In the genomic region with DNA sequence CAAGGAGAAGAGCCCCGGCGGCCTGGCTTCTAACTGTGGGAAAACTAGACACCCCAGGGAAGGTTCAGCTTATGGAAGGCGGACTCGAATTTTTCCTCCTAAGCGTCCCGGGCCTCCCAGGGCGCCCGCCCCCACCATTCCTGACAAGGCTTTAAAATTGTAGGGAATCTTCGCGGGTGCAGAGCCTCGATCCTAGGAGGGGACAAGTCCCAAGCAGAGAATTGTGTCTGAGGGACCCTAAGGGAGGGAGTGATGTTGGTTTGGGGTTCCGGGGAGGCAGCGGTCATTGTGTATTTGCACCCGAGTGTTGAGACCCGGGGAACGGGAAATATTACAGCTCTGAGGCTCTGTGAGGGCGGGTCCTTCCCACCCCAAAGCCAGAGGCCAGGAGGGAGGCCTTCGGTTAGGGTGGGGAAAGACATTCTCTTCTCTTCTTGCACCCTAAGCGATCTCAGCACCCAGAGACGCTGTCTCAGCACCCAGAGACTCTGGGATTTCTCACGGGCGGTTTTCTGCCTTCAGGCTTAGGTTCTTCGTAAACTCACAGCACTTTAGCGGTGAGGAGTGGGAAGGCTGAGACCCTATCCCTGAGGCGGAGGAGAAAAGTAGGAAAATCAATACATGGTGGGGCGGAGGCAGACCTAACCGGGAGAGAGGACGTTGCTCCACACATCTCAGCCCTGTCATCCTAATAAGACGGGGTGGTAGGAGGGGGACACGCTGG, we compare ENCODE assay signal across 9 cellular contexts. TPM values are rescaled to one million over a fixed set of nuclear protein-coding genes. Genes with fewer than 3 reads are reported as not detected.
A peak's percentile ranks its signal among the peaks of the same experiment; 100 is the strongest.
DNase-seq lines count a peak whose midpoint lies in the region; ATAC-seq and TF ChIP-seq lines count a peak whose summit lies in the region.
"Had no signal": no experiment of that assay in that cellular context is flagged by ENCODE, and none has a peak within 500 bp of the region (broad histone marks: within the 10 kb centered on the region; RNA-seq: fewer than 3 reads in every experiment).

No MANE protein-coding gene starts in this region.

- H3F3A ChIP-seq in SK-N-SH (replicated peaks; ENCODE audit: insufficient read depth) (peaks cover 49% of the 10 kb centered on the region), smooth muscle cell (ENCODE audit: low read depth) (no peaks in the 10 kb centered on the region)

- ATAC-seq in SK-N-SH treated with all-trans-retinoic acid at 6 μM for 48 hours = no peak
- no peak for ATAC-seq in omental fat pad (ENCODE audit: low FRiP score)

- no peak for TF ChIP-seq EP300 in SK-N-SH (IDR thresholded peaks at IDR 0.05; ENCODE audit: borderline replicate concordance in 1 of 2, low read depth in 1 of 2, low read length in 1 of 2)

- H3K27ac Mint-ChIP-seq in activated T-cell treated with anti-CD3 and anti-CD28 coated beads, Interleukin-2, amount 50 U/mL, for 24 hours = no peak overlapping the region

- no peak for TF ChIP-seq RAD21 in SK-N-SH (IDR thresholded peaks at IDR 0.05; ENCODE audit: low read length)

- TF ChIP-seq CTCF in SK-N-SH (IDR thresholded peaks at IDR 0.05) = no peak
- no peak for TF ChIP-seq CTCF in smooth muscle cell (IDR thresholded peaks at IDR 0.05; ENCODE audit: borderline replicate concordance, insufficient read depth, poor library complexity, severe bottlenecking)
- TF ChIP-seq CTCF in omental fat pad (IDR thresholded peaks at IDR 0.05) = no peak

- H3K27ac ChIP-seq in SK-N-SH (ENCODE audit: low read depth in 2 of 2, low read length in 1 of 2) (peak overlapping the region in 1 of 2 experiments; percentile 86; a peak in 1 of 4 replicates), smooth muscle cell (ENCODE audit: low read depth) (no peak overlapping the region)

- H3K4me3 Mint-ChIP-seq in activated T-cell treated with anti-CD3 and anti-CD28 coated beads, Interleukin-2, amount 50 U/mL, for 24 hours = peak overlapping the region; percentile 10

- POLR2A ChIA-PET in SK-N-SH (lab: Yijun Ruan, JAX) = no interaction called here

- no peaks in the 10 kb centered on the region for H3K9me3 ChIP-seq in SK-N-SH
- no peaks in the 10 kb centered on the region for H3K9me3 ChIP-seq in iPS-15b (ENCODE audit: control insufficient read depth, insufficient read depth, low read length)
- no peaks in the 10 kb centered on the region for H3K9me3 ChIP-seq in smooth muscle cell (replicated peaks; ENCODE audit: low read depth)

- H3K36me3 ChIP-seq in SK-N-SH (replicated peaks in 1 of 2; ENCODE audit: control insufficient read depth in 1 of 2, insufficient read depth in 2 of 2, low read length in 1 of 2) (peaks cover 31 to 38% of the 10 kb centered on the region in 2 experiments), iPS-15b (ENCODE audit: control insufficient read depth, insufficient read depth, low read length) (no peaks in the 10 kb centered on the region), smooth muscle cell (ENCODE audit: low read depth) (no peaks in the 10 kb centered on the region)

- H3K4me3 ChIP-seq in SK-N-SH (ENCODE audit: low read depth in 2 of 2, low read length in 1 of 2) (peak overlapping the region in 1 of 2 experiments; percentile 26; a peak in 1 of 4 replicates), iPS-15b (ENCODE audit: low read depth, low read length) (peak overlapping the region; percentile 35), smooth muscle cell (peak overlapping the region; percentile 45)

- H3K79me2 ChIP-seq in SK-N-SH (ENCODE audit: insufficient read depth) (peaks cover 64% of the 10 kb centered on the region), smooth muscle cell (ENCODE audit: low read depth) (no peaks in the 10 kb centered on the region)

- no peak overlapping the region for H3K9ac ChIP-seq in SK-N-SH
- no peak overlapping the region for H3K9ac ChIP-seq in iPS-15b (ENCODE audit: low read depth, low read length)
- H3K9ac ChIP-seq in smooth muscle cell (ENCODE audit: low read depth) = no peak overlapping the region

- CTCF ChIA-PET in SK-N-SH (lab: Yijun Ruan, JAX) = interaction anchor here (0.6 to 12.7 kb wide), 20 partner anchors 9 to 830 kb away, joined by 3 to 111 read pairs (median 4); partner anchors contain the start of gene OSR1

- 71% methylated on average over 27 of the region's 30 CpGs for WGBS in SK-N-SH (ENCODE audit: low lambda C conversion rate)
- 16% methylated on average over 30 of the region's 30 CpGs for WGBS in smooth muscle cell (ENCODE audit: low lambda C conversion rate)

- H3K9me2 ChIP-seq in SK-N-SH = no peaks in the 10 kb centered on the region

- DNase-seq in SK-N-SH (peak; percentile 51), smooth muscle cell (lab: John Stamatoyannopoulos, UW; ENCODE audit: unreplicated experiment) (no peak), DMS79 treated with DMSO at 0.1 percent for 48 hours (lab: John Stamatoyannopoulos, UW) (no peak), NCI-H748 treated with DMSO at 0.1 percent for 48 hours (lab: John Stamatoyannopoulos, UW) (no peak), omental fat pad (ENCODE audit: low spot score) (no peak)
- DNase-seq in activated T-cell treated with anti-CD3 and anti-CD28 coated beads, Interleukin-2, amount 50 U/mL, for 24 hours = peak; percentile 32
- DNase-seq: OCI-M1 had no signal

- peaks cover 59% of the 10 kb centered on the region for H4K20me1 ChIP-seq in SK-N-SH (ENCODE audit: insufficient read depth)
- no peaks in the 10 kb centered on the region for H4K20me1 ChIP-seq in smooth muscle cell (ENCODE audit: low read depth)

- H3K4me1 Mint-ChIP-seq in activated T-cell treated with anti-CD3 and anti-CD28 coated beads, Interleukin-2, amount 50 U/mL, for 24 hours (ENCODE audit: low read depth) = peaks cover 24% of the 10 kb centered on the region

- no peaks in the 10 kb centered on the region for H3K27me3 ChIP-seq in SK-N-SH (ENCODE audit: insufficient read depth)
- peaks cover 83% of the 10 kb centered on the region for H3K27me3 ChIP-seq in iPS-15b (ENCODE audit: control insufficient read depth, insufficient read depth, low read length)
- peaks cover 46% of the 10 kb centered on the region for H3K27me3 ChIP-seq in smooth muscle cell (ENCODE audit: low read depth)

- H3K36me3 Mint-ChIP-seq in activated T-cell treated with anti-CD3 and anti-CD28 coated beads, Interleukin-2, amount 50 U/mL, for 24 hours (ENCODE audit: low read depth) = peaks cover 10% of the 10 kb centered on the region

- H3K4me2 ChIP-seq in SK-N-SH (no peak overlapping the region), smooth muscle cell (peak overlapping the region; percentile 86)

- H3K9me3 Mint-ChIP-seq in activated T-cell treated with anti-CD3 and anti-CD28 coated beads, Interleukin-2, amount 50 U/mL, for 24 hours = no peaks in the 10 kb centered on the region

- H3K4me1 ChIP-seq in SK-N-SH (ENCODE audit: control insufficient read depth in 1 of 2, insufficient read depth in 2 of 2, low read depth in 1 of 2, low read length in 1 of 2) (peaks cover 0 to 33% of the 10 kb centered on the region in 2 experiments; a peak in 2 of 4 replicates), iPS-15b (ENCODE audit: control insufficient read depth, insufficient read depth, low read length) (peaks cover 7% of the 10 kb centered on the region), smooth muscle cell (ENCODE audit: low read depth) (peaks cover 18% of the 10 kb centered on the region)

- H2AFZ ChIP-seq in SK-N-SH (ENCODE audit: low read depth) (no peak overlapping the region), smooth muscle cell (ENCODE audit: low read depth) (peak overlapping the region; percentile 16)

- peaks cover 67% of the 10 kb centered on the region for H3K27me3 Mint-ChIP-seq in activated T-cell treated with anti-CD3 and anti-CD28 coated beads, Interleukin-2, amount 50 U/mL, for 24 hours

TF ChIP-seq in SK-N-SH, 30 proteins besides CTCF, POLR2A, EP300 and RAD21 (continues in another document):
- TF ChIP-seq MXI1 (IDR thresholded peaks at IDR 0.05; ENCODE audit: low read depth, low read length) (no peak), TCF12 (IDR thresholded peaks at IDR 0.05) (no peak), ELF1 (IDR thresholded peaks at IDR 0.05) (no peak)
- TF ChIP-seq, protein P1, sequence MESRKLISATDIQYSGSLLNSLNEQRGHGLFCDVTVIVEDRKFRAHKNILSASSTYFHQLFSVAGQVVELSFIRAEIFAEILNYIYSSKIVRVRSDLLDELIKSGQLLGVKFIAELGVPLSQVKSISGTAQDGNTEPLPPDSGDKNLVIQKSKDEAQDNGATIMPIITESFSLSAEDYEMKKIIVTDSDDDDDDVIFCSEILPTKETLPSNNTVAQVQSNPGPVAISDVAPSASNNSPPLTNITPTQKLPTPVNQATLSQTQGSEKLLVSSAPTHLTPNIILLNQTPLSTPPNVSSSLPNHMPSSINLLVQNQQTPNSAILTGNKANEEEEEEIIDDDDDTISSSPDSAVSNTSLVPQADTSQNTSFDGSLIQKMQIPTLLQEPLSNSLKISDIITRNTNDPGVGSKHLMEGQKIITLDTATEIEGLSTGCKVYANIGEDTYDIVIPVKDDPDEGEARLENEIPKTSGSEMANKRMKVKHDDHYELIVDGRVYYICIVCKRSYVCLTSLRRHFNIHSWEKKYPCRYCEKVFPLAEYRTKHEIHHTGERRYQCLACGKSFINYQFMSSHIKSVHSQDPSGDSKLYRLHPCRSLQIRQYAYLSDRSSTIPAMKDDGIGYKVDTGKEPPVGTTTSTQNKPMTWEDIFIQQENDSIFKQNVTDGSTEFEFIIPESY (IDR thresholded peaks at IDR 0.05; ENCODE audit: borderline replicate concordance, low read depth) = no peak

TF ChIP-seq in SK-N-SH treated with all-trans-retinoic acid at 6 μM for 48 hours, 23 proteins besides CTCF, POLR2A, EP300 and RAD21:
- TF ChIP-seq ZNF70 (CRISPR knock-in tag; IDR thresholded peaks at IDR 0.05) (no peak), ZFP3 (CRISPR knock-in tag; IDR thresholded peaks at IDR 0.05) (no peak), PPARA (CRISPR knock-in tag; IDR thresholded peaks at IDR 0.05; ENCODE audit: borderline replicate concordance) (no peak), ESRRG (CRISPR knock-in tag; IDR thresholded peaks at IDR 0.05) (no peak)

RNA-seq across cellular contexts. Expression of gene OSR1, which starts 7.6 kb away (rescaled TPM):
- polyA plus RNA-seq in SK-N-SH (2012; rRNA removed) (48.7 and 76.6 TPM in 2 replicates), smooth muscle cell (1.4 and 6.3 TPM in 2 replicates)
- 32.1 and 46.4 TPM in 2 replicates for polyA plus RNA-seq in SK-N-SH (2012; cell fraction: cytosol; rRNA removed)
- polyA plus RNA-seq in SK-N-SH (2012; cell fraction: nucleus; rRNA removed) = 128 and 152 TPM in 2 replicates
- total RNA-seq in smooth muscle cell (0.85 and 3.2 TPM in 2 replicates), omental fat pad (100 to 1,000 TPM in 2 of 4 donors, 10 to 100 TPM in 2; 33.7 to 148 (median 81.9) TPM)

Comparison
In these comparisons a context has a peak if more than half of its experiments do, and no peak if none do; other contexts are left out.
1. DNase-seq: peak in SK-N-SH (single experiment) and activated T-cell treated with anti-CD3 and anti-CD28 coated beads, Interleukin-2, amount 50 U/mL, for 24 hours (single experiment); none in smooth muscle cell (single experiment), DMS79 treated with DMSO at 0.1 percent for 48 hours (single experiment), NCI-H748 treated with DMSO at 0.1 percent for 48 hours (single experiment) and omental fat pad (single experiment).